In the genomic region with DNA sequence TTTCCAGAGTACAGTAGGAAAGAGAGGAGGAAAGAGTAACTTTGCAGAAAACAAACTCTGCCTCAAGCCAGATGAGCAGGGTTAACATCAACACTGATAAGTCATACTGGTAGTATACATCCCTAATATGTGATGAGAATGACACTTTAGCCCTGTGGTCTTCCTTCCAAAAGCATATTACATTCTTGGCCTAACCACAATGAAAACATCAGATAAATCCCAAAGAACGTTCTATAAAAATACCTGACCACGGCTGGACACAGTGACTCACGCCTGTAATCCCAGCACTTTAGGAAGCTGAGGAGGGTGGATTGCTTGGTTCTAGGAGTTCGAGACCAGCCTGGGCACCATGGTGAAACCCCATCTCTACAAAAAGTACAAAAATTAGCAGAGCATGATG, we compare ENCODE assay signal across 11 cellular contexts. TPM values are rescaled to one million over a fixed set of nuclear protein-coding genes. Genes with fewer than 3 reads are reported as not detected.
DNase-seq lines count a peak whose midpoint lies in the region; TF ChIP-seq lines count a peak whose summit lies in the region.
"Had no signal": no experiment of that assay in that cellular context is flagged by ENCODE, and none has a peak within 500 bp of the region (broad histone marks: within the 10 kb centered on the region; RNA-seq: fewer than 3 reads in every experiment).

No MANE protein-coding gene starts in this region.

- CTCF ChIA-PET in PC-9 (lab: Charles Lee) (interaction anchor here (1.0 kb wide), 1 partner anchor 58 kb away, joined by 6 read pairs; no protein-coding TSS in a partner anchor), GM10248 (lab: Yijun Ruan, JAX) (interaction anchor here (5.7 kb wide), 1 partner anchor 9 kb away, joined by 27 read pairs; no protein-coding TSS in a partner anchor)

- no peak overlapping the region for H4K8ac ChIP-seq in trophoblast cell (ENCODE audit: low read depth, low read length)

- peaks cover 81% of the 10 kb centered on the region for H3K79me2 ChIP-seq in PC-9 (ENCODE audit: low read depth)
- peaks cover 9% of the 10 kb centered on the region for H3K79me2 ChIP-seq in trophoblast cell (ENCODE audit: control insufficient read depth, insufficient read depth, low read length, poor library complexity)

- H3K36me3 Mint-ChIP-seq in endothelial cell (ENCODE audit: low read depth, unreplicated experiment), result peaks cover 5% of the 10 kb centered on the region

- H2AFZ ChIP-seq in PC-9 (no peak overlapping the region), trophoblast cell (ENCODE audit: insufficient read depth, low read length, poor library complexity) (no peak overlapping the region)

- no peak overlapping the region for H3K9ac ChIP-seq in trophoblast cell (ENCODE audit: low read length)

- H3K27ac Mint-ChIP-seq in endothelial cell (ENCODE audit: unreplicated experiment), result peak overlapping the region; percentile 99

- H2AK5ac ChIP-seq in trophoblast cell (ENCODE audit: low read length), result no peak overlapping the region

- H4K12ac ChIP-seq in trophoblast cell (ENCODE audit: low read depth, low read length), result no peak overlapping the region

- no peak overlapping the region for H2BK120ac ChIP-seq in trophoblast cell (ENCODE audit: insufficient read depth, low read length, poor library complexity)

- H3F3A ChIP-seq in PC-9 (ENCODE audit: insufficient read depth, low read depth), result peaks cover 23% of the 10 kb centered on the region

- H3K27me3 Mint-ChIP-seq in endothelial cell (ENCODE audit: unreplicated experiment), result no peaks in the 10 kb centered on the region

- no peak overlapping the region for H3K14ac ChIP-seq in trophoblast cell (ENCODE audit: low read length)

- POLR2A ChIA-PET in PC-9 (lab: Charles Lee; ENCODE audit: unreplicated experiment), result interaction anchor here (0.6 to 0.7 kb wide), 2 partner anchors 23 to 215 kb away, joined by 3 read pairs; no protein-coding TSS in a partner anchor
- POLR2A ChIA-PET in GM10248 (lab: Yijun Ruan, JAX), result no interaction called here

- peaks cover 5% of the 10 kb centered on the region for H4K20me1 ChIP-seq in PC-9 (ENCODE audit: insufficient read depth)

- no peaks in the 10 kb centered on the region for H3K27me3 ChIP-seq in PC-9 (ENCODE audit: insufficient read depth, low read depth)
- H3K27me3 ChIP-seq in trophoblast cell (ENCODE audit: insufficient read depth, low read length), result no peaks in the 10 kb centered on the region
- H3K27me3 ChIP-seq: suprapubic skin had no signal

- H3K23ac ChIP-seq in trophoblast cell (ENCODE audit: low read length), result no peak overlapping the region

- no peak overlapping the region for H2BK12ac ChIP-seq in trophoblast cell (ENCODE audit: low read length)

- DNase-seq in GM04503 (ENCODE audit: low read depth), result peak; percentile 96
- DNase-seq in PC-9, result peak; percentile 38 to 90
- no peak for DNase-seq in endothelial cell (ENCODE audit: low spot score)
- peak; percentile 4 to 21 for DNase-seq in trophoblast cell
- DNase-seq in T-helper 1 cell, result no peak
- DNase-seq in activated CD4-positive, alpha-beta T cell treated with anti-CD3 and anti-CD28 coated beads for 4 hours, result no peak
- DNase-seq in GM10248 (ENCODE audit: extremely low spot score), result no peak
- DNase-seq in NCI-H2029 treated with DMSO at 0.1 percent for 48 hours (lab: John Stamatoyannopoulos, UW), result no peak
- DNase-seq: activated naive CD4-positive, alpha-beta T cell; NK-92 treated with Interleukin-12 subunit alpha and Interleukin-12 subunit beta, amount 100 ng/mL, for 24 hours had no signal

- H3K4me3 Mint-ChIP-seq in endothelial cell (ENCODE audit: unreplicated experiment), result peak overlapping the region; percentile 18

- H3K4me1 ChIP-seq in PC-9 (replicated peaks; ENCODE audit: insufficient read depth) (peaks cover 40% of the 10 kb centered on the region), trophoblast cell (ENCODE audit: control insufficient read depth in 1 of 2, insufficient read depth in 2 of 2, low read length in 2 of 2) (peaks cover 2 to 3% of the 10 kb centered on the region in 2 experiments)

- H4K91ac ChIP-seq in trophoblast cell (ENCODE audit: low read depth, low read length), result no peak overlapping the region

- H3K4me3 ChIP-seq in PC-9, result no peak overlapping the region
- H3K4me3 ChIP-seq in trophoblast cell (ENCODE audit: low read depth, low read length), result no peak overlapping the region
- H3K4me3 ChIP-seq: suprapubic skin had no signal

- WGBS in trophoblast cell (ENCODE audit: extremely low coverage, insufficient coverage, insufficient read length), result no CpG with 5 or more reads among the region's 4 CpGs

- peaks cover 10% of the 10 kb centered on the region; the same call in 1 of the 2 replicates for H3K36me3 ChIP-seq in PC-9 (ENCODE audit: low read depth)
- H3K36me3 ChIP-seq in trophoblast cell (ENCODE audit: control insufficient read depth in 1 of 2, insufficient read depth in 2 of 2, low read length in 2 of 2), result peaks cover 0 to 1% of the 10 kb centered on the region in 2 experiments
- H3K36me3 ChIP-seq: suprapubic skin had no signal

- H3K4me2 ChIP-seq in PC-9 (peak overlapping the region; percentile 32), trophoblast cell (ENCODE audit: low read length) (no peak overlapping the region)

- no peaks in the 10 kb centered on the region for H3K9me2 ChIP-seq in PC-9 (ENCODE audit: insufficient read depth)

- TF ChIP-seq CTCF in PC-9 (conservative IDR thresholded peaks at IDR 0.05), result no peak
- no peak for TF ChIP-seq CTCF in endothelial cell (IDR thresholded peaks at IDR 0.05; ENCODE audit: unreplicated experiment)
- no peak for TF ChIP-seq CTCF in GM10248 (IDR thresholded peaks at IDR 0.05; ENCODE audit: control extremely low read depth, extremely low read depth, low read depth, missing control alignments)

- H3K79me1 ChIP-seq in trophoblast cell (ENCODE audit: low read length), result peaks cover 9% of the 10 kb centered on the region

- H3K4ac ChIP-seq in trophoblast cell (ENCODE audit: low read depth, low read length), result peak overlapping the region; percentile 31

- BruUV-seq in PC-9 (replicated peaks; lab: Mats Ljungman, UMichigan), result no TSS peak

- H3K9me3 ChIP-seq in PC-9 (ENCODE audit: insufficient read depth, low read depth) (no peaks in the 10 kb centered on the region), trophoblast cell (ENCODE audit: insufficient read depth, low read depth, low read length) (no peaks in the 10 kb centered on the region)
- H3K9me3 ChIP-seq: suprapubic skin had no signal

- H3K27ac ChIP-seq in PC-9 (peak overlapping the region; percentile 43), trophoblast cell (ENCODE audit: low read depth, low read length) (no peak overlapping the region)
- H3K27ac ChIP-seq: suprapubic skin had no signal

- H3K4me1 Mint-ChIP-seq in endothelial cell (ENCODE audit: unreplicated experiment), result peaks cover 43% of the 10 kb centered on the region

- H2BK5ac ChIP-seq in trophoblast cell (ENCODE audit: low read depth, low read length, poor library complexity), result no peak overlapping the region

- H3K9me3 Mint-ChIP-seq in endothelial cell (ENCODE audit: unreplicated experiment), result no peaks in the 10 kb centered on the region

- H3K18ac ChIP-seq in trophoblast cell (ENCODE audit: low read length), result peak overlapping the region; percentile 61

- intact Hi-C loops in PC-9 (cut with micrococcal nuclease; ENCODE audit: unreplicated experiment), result no loop called here

RNA-seq across cellular contexts. Expression of a gene that starts 4.8 kb away (rescaled TPM):
- total RNA-seq in PC-9 (2021) (41.4 and 48.1 TPM in 2 replicates), endothelial cell (ENCODE audit: unreplicated experiment) (50.9 TPM)
- polyA plus RNA-seq in trophoblast cell (2013), result 24.2 and 27.7 TPM in 2 replicates

Comparison
In these comparisons a context has a peak if more than half of its experiments do, and no peak if none do; other contexts are left out.
1. DNase-seq: peak in GM04503 (single experiment), PC-9 (2 of 2) and trophoblast cell (2 of 2); none in endothelial cell (single experiment), T-helper 1 cell (0 of 5), activated CD4-positive, alpha-beta T cell treated with anti-CD3 and anti-CD28 coated beads for 4 hours (0 of 2), GM10248 (single experiment) and NCI-H2029 treated with DMSO at 0.1 percent for 48 hours (single experiment).